Comparison of ENCODE assay signal across 13 cellular contexts in the genomic region with DNA sequence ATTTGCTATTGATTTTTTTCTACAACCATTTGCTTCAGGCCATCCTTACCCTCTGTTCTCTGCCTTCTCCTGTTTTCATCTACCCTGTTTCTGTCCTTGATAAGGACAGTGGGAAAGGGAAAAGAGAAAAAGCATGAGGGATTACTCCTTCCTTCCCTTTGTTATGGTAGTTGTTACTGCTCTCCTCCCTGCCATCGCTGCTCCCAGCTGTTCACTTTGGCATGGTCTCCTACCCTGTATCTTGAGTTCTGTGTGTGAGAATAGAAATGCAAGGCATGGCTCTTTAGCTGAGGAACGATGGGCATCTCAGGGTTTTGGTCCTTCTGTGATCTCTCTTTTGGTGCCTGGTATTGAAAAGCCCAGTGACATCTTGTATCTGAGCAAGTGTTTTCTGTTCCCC. TPM values are rescaled to one million over a fixed set of nuclear protein-coding genes. Genes with fewer than 3 reads are reported as not detected.
DNase-seq lines count a peak whose midpoint lies in the region; ATAC-seq and TF ChIP-seq lines count a peak whose summit lies in the region.
"Had no signal": no experiment of that assay in that cellular context is flagged by ENCODE, and none has a peak within 500 bp of the region (broad histone marks: within the 10 kb centered on the region; RNA-seq: fewer than 3 reads in every experiment).

No MANE protein-coding gene starts in this region.

- H4K20me1 ChIP-seq in hepatocyte (ENCODE audit: insufficient read depth, poor library complexity, severe bottlenecking): peaks cover 80% of the 10 kb centered on the region

- H3K4me1 ChIP-seq in naive thymus-derived CD4-positive, alpha-beta T cell (ENCODE audit: control insufficient read depth in 2 of 2, insufficient read depth in 2 of 2, low read length in 2 of 2): peaks cover 37 to 51% of the 10 kb centered on the region in 2 donors
- H3K4me1 ChIP-seq in hepatocyte (ENCODE audit: insufficient read depth): peaks cover 6% of the 10 kb centered on the region

- no peaks in the 10 kb centered on the region for H3K9me3 ChIP-seq in naive thymus-derived CD4-positive, alpha-beta T cell (ENCODE audit: control insufficient read depth in 2 of 3, low read length in 3 of 3)
- no peaks in the 10 kb centered on the region for H3K9me3 ChIP-seq in hepatocyte (ENCODE audit: low read depth)
- H3K9me3 ChIP-seq: gastroesophageal sphincter had no signal

- H3K27me3 ChIP-seq in naive thymus-derived CD4-positive, alpha-beta T cell (ENCODE audit: control insufficient read depth in 2 of 2, insufficient read depth in 2 of 2, low read length in 2 of 2): no peaks in the 10 kb centered on the region
- no peaks in the 10 kb centered on the region for H3K27me3 ChIP-seq in hepatocyte
- H3K27me3 ChIP-seq: gastroesophageal sphincter had no signal

- no peaks in the 10 kb centered on the region for H3K9me3 Mint-ChIP-seq in T-helper 1 cell treated with Interleukin-12 subunit alpha and Interleukin-12 subunit beta and Interleukin-4 antibody, amounts not matched to agents 30 μg/mL and 1 μg/mL, for 36 hours
- H3K9me3 Mint-ChIP-seq in IgD-negative memory B cell: no peaks in the 10 kb centered on the region
- H3K9me3 Mint-ChIP-seq in activated naive CD8-positive, alpha-beta T cell treated with anti-CD3 and anti-CD28 coated beads, Interleukin-2, amount 50 U/mL, for 24 hours: no peaks in the 10 kb centered on the region
- no peaks in the 10 kb centered on the region for H3K9me3 Mint-ChIP-seq in naive thymus-derived CD4-positive, alpha-beta T cell
- H3K9me3 Mint-ChIP-seq: type B pancreatic cell had no signal

- POLR2A ChIA-PET in naive thymus-derived CD4-positive, alpha-beta T cell (lab: Charles Lee): interaction anchor here (1.0 to 1.1 kb wide), 2 partner anchors 8 to 10 kb away, joined by 3 to 4 read pairs; no protein-coding TSS in a partner anchor

- H3K4me3 ChIP-seq in naive thymus-derived CD4-positive, alpha-beta T cell (ENCODE audit: low read length): no peak overlapping the region
- no peak overlapping the region for H3K4me3 ChIP-seq in hepatocyte
- H3K4me3 ChIP-seq: gastroesophageal sphincter had no signal

- H3K4me3 Mint-ChIP-seq in T-helper 1 cell treated with Interleukin-12 subunit alpha and Interleukin-12 subunit beta and Interleukin-4 antibody, amounts not matched to agents 30 μg/mL and 1 μg/mL, for 36 hours: no peak overlapping the region
- no peak overlapping the region for H3K4me3 Mint-ChIP-seq in IgD-negative memory B cell
- H3K4me3 Mint-ChIP-seq in activated naive CD8-positive, alpha-beta T cell treated with anti-CD3 and anti-CD28 coated beads, Interleukin-2, amount 50 U/mL, for 24 hours: no peak overlapping the region
- peak overlapping the region in 9 of 10 donors; percentile 8 to 68 (median 43) for H3K4me3 Mint-ChIP-seq in naive thymus-derived CD4-positive, alpha-beta T cell
- H3K4me3 Mint-ChIP-seq: type B pancreatic cell had no signal

- no peak for DNase-seq in T-helper 1 cell
- DNase-seq in activated naive CD8-positive, alpha-beta T cell treated with anti-CD3 and anti-CD28 coated beads, Interleukin-2, amount 50 U/mL, for 24 hours: no peak
- DNase-seq in naive thymus-derived CD4-positive, alpha-beta T cell: no peak
- no peak for DNase-seq in SIG-M5 treated with dmso at 0.1 percent for 504 hours (lab: John Stamatoyannopoulos, UW; ENCODE audit: unreplicated experiment)
- DNase-seq in activated gamma-delta T cell (lab: John Stamatoyannopoulos, UW): no peak
- DNase-seq in hepatocyte (ENCODE audit: low spot score): no peak
- DNase-seq: cerebellar nuclear complex, NCI-H187 treated with DMSO at 0.1 percent for 48 hours, NCI-H774 had no signal

- no peaks in the 10 kb centered on the region for H3K36me3 ChIP-seq in naive thymus-derived CD4-positive, alpha-beta T cell (ENCODE audit: control insufficient read depth in 2 of 3, insufficient read depth in 3 of 3, low read length in 3 of 3)
- H3K36me3 ChIP-seq in hepatocyte (replicated peaks; ENCODE audit: insufficient read depth, low read depth): no peaks in the 10 kb centered on the region
- H3K36me3 ChIP-seq: gastroesophageal sphincter had no signal

- H3K36me3 Mint-ChIP-seq in T-helper 1 cell treated with Interleukin-12 subunit alpha and Interleukin-12 subunit beta and Interleukin-4 antibody, amounts not matched to agents 30 μg/mL and 1 μg/mL, for 36 hours (ENCODE audit: low read depth): peaks cover 6% of the 10 kb centered on the region
- H3K36me3 Mint-ChIP-seq in IgD-negative memory B cell: no peaks in the 10 kb centered on the region
- H3K36me3 Mint-ChIP-seq in activated naive CD8-positive, alpha-beta T cell treated with anti-CD3 and anti-CD28 coated beads, Interleukin-2, amount 50 U/mL, for 24 hours (ENCODE audit: low read depth): peaks cover 3% of the 10 kb centered on the region
- peaks cover 0 to 16% (median 0%) of the 10 kb centered on the region in 5 donors for H3K36me3 Mint-ChIP-seq in naive thymus-derived CD4-positive, alpha-beta T cell
- H3K36me3 Mint-ChIP-seq: type B pancreatic cell had no signal

- no peak for TF ChIP-seq CTCF in hepatocyte (IDR thresholded peaks at IDR 0.05; ENCODE audit: poor library complexity)

- ATAC-seq in activated naive CD8-positive, alpha-beta T cell treated with anti-CD3 and anti-CD28 coated beads, Interleukin-2, amount 50 U/mL, for 24 hours: no peak
- no peak for ATAC-seq in naive thymus-derived CD4-positive, alpha-beta T cell

- H3K4me1 Mint-ChIP-seq in T-helper 1 cell treated with Interleukin-12 subunit alpha and Interleukin-12 subunit beta and Interleukin-4 antibody, amounts not matched to agents 30 μg/mL and 1 μg/mL, for 36 hours (ENCODE audit: low read depth): peaks cover 47% of the 10 kb centered on the region
- peaks cover 18 to 32% (median 28%) of the 10 kb centered on the region in 3 donors for H3K4me1 Mint-ChIP-seq in IgD-negative memory B cell
- peaks cover 44% of the 10 kb centered on the region for H3K4me1 Mint-ChIP-seq in activated naive CD8-positive, alpha-beta T cell treated with anti-CD3 and anti-CD28 coated beads, Interleukin-2, amount 50 U/mL, for 24 hours
- H3K4me1 Mint-ChIP-seq in naive thymus-derived CD4-positive, alpha-beta T cell: peaks cover 31 to 56% (median 41%) of the 10 kb centered on the region in 7 donors

- H3K4me2 ChIP-seq in hepatocyte: no peak overlapping the region

- H3K27ac Mint-ChIP-seq in T-helper 1 cell treated with Interleukin-12 subunit alpha and Interleukin-12 subunit beta and Interleukin-4 antibody, amounts not matched to agents 30 μg/mL and 1 μg/mL, for 36 hours: peak overlapping the region; percentile 56
- peak overlapping the region; percentile 23 to 43 (median 31) for H3K27ac Mint-ChIP-seq in IgD-negative memory B cell
- H3K27ac Mint-ChIP-seq in activated naive CD8-positive, alpha-beta T cell treated with anti-CD3 and anti-CD28 coated beads, Interleukin-2, amount 50 U/mL, for 24 hours: peak overlapping the region; percentile 87
- H3K27ac Mint-ChIP-seq in naive thymus-derived CD4-positive, alpha-beta T cell: peak overlapping the region; percentile 63 to 89 (median 82)
- H3K27ac Mint-ChIP-seq: type B pancreatic cell had no signal

- peak overlapping the region; percentile 52 for H3K27ac ChIP-seq in naive thymus-derived CD4-positive, alpha-beta T cell (ENCODE audit: low read depth, low read length)
- H3K27ac ChIP-seq in hepatocyte: no peak overlapping the region
- H3K27ac ChIP-seq: gastroesophageal sphincter had no signal

- intact Hi-C loops in naive thymus-derived CD4-positive, alpha-beta T cell (cut with micrococcal nuclease): loop anchor here in 1 of 2 donors (1.0 kb wide), 1 partner anchor 9 kb away; no protein-coding TSS in a partner anchor

- H3K79me2 ChIP-seq in hepatocyte: peaks cover 100% of the 10 kb centered on the region

- WGBS in hepatocyte (ENCODE audit: low lambda C conversion rate, missing lambda C conversion rate): 79% methylated on average over 2 of the region's 2 CpGs

- no peak overlapping the region for H2AFZ ChIP-seq in hepatocyte

- no peaks in the 10 kb centered on the region for H3K27me3 Mint-ChIP-seq in T-helper 1 cell treated with Interleukin-12 subunit alpha and Interleukin-12 subunit beta and Interleukin-4 antibody, amounts not matched to agents 30 μg/mL and 1 μg/mL, for 36 hours (ENCODE audit: low read depth)
- H3K27me3 Mint-ChIP-seq in IgD-negative memory B cell: no peaks in the 10 kb centered on the region
- H3K27me3 Mint-ChIP-seq in activated naive CD8-positive, alpha-beta T cell treated with anti-CD3 and anti-CD28 coated beads, Interleukin-2, amount 50 U/mL, for 24 hours: no peaks in the 10 kb centered on the region
- no peaks in the 10 kb centered on the region for H3K27me3 Mint-ChIP-seq in naive thymus-derived CD4-positive, alpha-beta T cell
- H3K27me3 Mint-ChIP-seq: type B pancreatic cell had no signal

- CTCF ChIA-PET in naive thymus-derived CD4-positive, alpha-beta T cell (lab: Charles Lee): interaction anchor here (0.8 to 1.0 kb wide), 3 partner anchors 17 to 67 kb away, joined by 3 to 4 read pairs (median 3); no protein-coding TSS in a partner anchor

- no peaks in the 10 kb centered on the region for H3K9me2 ChIP-seq in hepatocyte (replicated peaks; ENCODE audit: insufficient read depth)

RNA-seq across cellular contexts. Expression of gene CCSER2, which starts 6.4 kb away (rescaled TPM):
- polyA plus RNA-seq in IgD-negative memory B cell: 41.3 TPM
- total RNA-seq in naive thymus-derived CD4-positive, alpha-beta T cell: 100 to 1,000 TPM in 3 of 5 experiments, 10 to 100 TPM in 2; 91.1 to 133 (median 114) TPM
- polyA plus RNA-seq in naive thymus-derived CD4-positive, alpha-beta T cell: 10 to 100 TPM; 59.1 to 85.3 TPM
- total RNA-seq in hepatocyte: 36.5 and 41.1 TPM in 2 replicates
- polyA plus RNA-seq in hepatocyte: 28.7 and 39.7 TPM in 2 replicates

Comparison
In these comparisons a context has a peak if more than half of its experiments do, and no peak if none do; other contexts are left out.
1. H3K27ac Mint-ChIP-seq: peak in every context shown above with its lines; median percentile 87 in activated naive CD8-positive, alpha-beta T cell treated with anti-CD3 and anti-CD28 coated beads, Interleukin-2, amount 50 U/mL, for 24 hours; 82 in naive thymus-derived CD4-positive, alpha-beta T cell; 56 in T-helper 1 cell treated with Interleukin-12 subunit alpha and Interleukin-12 subunit beta and Interleukin-4 antibody, amounts not matched to agents 30 μg/mL and 1 μg/mL, for 36 hours; 31 in IgD-negative memory B cell.
2. H3K4me3 Mint-ChIP-seq: peak in naive thymus-derived CD4-positive, alpha-beta T cell (9 of 10); none in T-helper 1 cell treated with Interleukin-12 subunit alpha and Interleukin-12 subunit beta and Interleukin-4 antibody, amounts not matched to agents 30 μg/mL and 1 μg/mL, for 36 hours (single experiment), IgD-negative memory B cell (0 of 4) and activated naive CD8-positive, alpha-beta T cell treated with anti-CD3 and anti-CD28 coated beads, Interleukin-2, amount 50 U/mL, for 24 hours (single experiment).